Comparison of ENCODE assay signal across 8 cellular contexts in genomic region chr17:60391419-60392041, GRCh38. TPM values are rescaled to one million over a fixed set of nuclear protein-coding genes. Genes with fewer than 3 reads are reported as not detected.
DNase-seq lines count a peak whose midpoint lies in the region; ATAC-seq and TF ChIP-seq lines count a peak whose summit lies in the region.

No MANE protein-coding gene starts in this region.

- POLR2A ChIA-PET in activated CD4-positive, alpha-beta memory T cell treated with anti-CD3 and anti-CD28 coated beads for 36 hours (lab: Charles Lee) = interaction anchor here (0.6 to 2.1 kb wide), 9 partner anchors 17 to 1000 kb away, joined by 3 to 13 read pairs (median 4); partner anchors contain the start of genes PPM1D and RNFT1

- TF ChIP-seq CTCF in BE2C (IDR thresholded peaks at IDR 0.05; ENCODE audit: low read depth, low read length) (no peak), heart right ventricle (IDR thresholded peaks at IDR 0.05) (no peak)

- peaks cover 46% of the 10 kb centered on the region for H3K4me1 Mint-ChIP-seq in activated CD4-positive, alpha-beta memory T cell treated with anti-CD3 and anti-CD28 coated beads for 36 hours (ENCODE audit: low read depth)

- no peaks in the 10 kb centered on the region for H3K36me3 Mint-ChIP-seq in activated CD4-positive, alpha-beta memory T cell treated with anti-CD3 and anti-CD28 coated beads for 36 hours

- H3K4me3 Mint-ChIP-seq in activated CD4-positive, alpha-beta memory T cell treated with anti-CD3 and anti-CD28 coated beads for 36 hours = peak overlapping the region; percentile 93

- WGBS in heart right ventricle, 2 donors = 0 to 1% methylated on average over 34 to 39 of the region's 39 CpGs

- H3K4me3 ChIP-seq in BE2C (ENCODE audit: low read depth, low read length) (peak overlapping the region; percentile 93), heart right ventricle (peak overlapping the region; percentile 73 to 95 (median 86)), rectal smooth muscle tissue (ENCODE audit: low read length) (peak overlapping the region; percentile 85)

- H3K9me3 ChIP-seq in BE2C = no peaks in the 10 kb centered on the region
- H3K9me3 ChIP-seq in heart right ventricle = no peaks in the 10 kb centered on the region

- CTCF ChIA-PET in activated CD4-positive, alpha-beta memory T cell treated with anti-CD3 and anti-CD28 coated beads for 36 hours (lab: Charles Lee) = interaction anchor here (0.5 to 1.2 kb wide), 2 partner anchors 36 to 71 kb away, joined by 3 to 4 read pairs; no protein-coding TSS in a partner anchor

- H3K36me3 ChIP-seq in BE2C (no peaks in the 10 kb centered on the region), heart right ventricle (no peaks in the 10 kb centered on the region), rectal smooth muscle tissue (ENCODE audit: control insufficient read depth, insufficient read depth, low read length) (no peaks in the 10 kb centered on the region)

- H3K27me3 ChIP-seq in BE2C (no peaks in the 10 kb centered on the region), heart right ventricle (no peaks in the 10 kb centered on the region), rectal smooth muscle tissue (ENCODE audit: control insufficient read depth, insufficient read depth, low read length) (no peaks in the 10 kb centered on the region)

- DNase-seq in BE2C (peak; percentile 81), GM19240 (ENCODE audit: insufficient read length, low spot score) (peak; percentile 19), heart right ventricle (no peak)
- no peak for DNase-seq in activated CD4-positive, alpha-beta memory T cell treated with anti-CD3 and anti-CD28 coated beads for 36 hours
- no peak for DNase-seq in activated CD4-positive, alpha-beta T cell treated with anti-CD3 and anti-CD28 coated beads for 48 hours

- peak; percentile 29 for ATAC-seq in HG03280 (IDR thresholded peaks at IDR 0.05; ENCODE audit: unreplicated experiment)
- peak; percentile 45 to 84 (median 65) for ATAC-seq in heart right ventricle
- no peak for ATAC-seq in HG03565 (IDR thresholded peaks at IDR 0.05; ENCODE audit: unreplicated experiment)

- H3K27ac ChIP-seq in heart right ventricle (peak overlapping the region; percentile 73 to 98 (median 93)), rectal smooth muscle tissue (ENCODE audit: low read depth, low read length) (peak overlapping the region; percentile 94)

- H3K9ac ChIP-seq in rectal smooth muscle tissue (ENCODE audit: low read length) = peak overlapping the region; percentile 43

- H3K27ac Mint-ChIP-seq in activated CD4-positive, alpha-beta memory T cell treated with anti-CD3 and anti-CD28 coated beads for 36 hours = peak overlapping the region; percentile 97

- no peaks in the 10 kb centered on the region for H3K9me3 Mint-ChIP-seq in activated CD4-positive, alpha-beta memory T cell treated with anti-CD3 and anti-CD28 coated beads for 36 hours

- intact Hi-C loops in activated CD4-positive, alpha-beta memory T cell treated with anti-CD3 and anti-CD28 coated beads for 36 hours (cut with micrococcal nuclease) = loop anchor here (1.0 to 5.0 kb wide), 4 partner anchors 36 to 774 kb away; partner anchors contain the start of genes BCAS3 and CLTC
- intact Hi-C loops in heart right ventricle (cut with DNase I) = no loop called here

- H3K4me1 ChIP-seq in BE2C = peaks cover 3% of the 10 kb centered on the region
- H3K4me1 ChIP-seq in heart right ventricle = peaks cover 0 to 85% (median 34%) of the 10 kb centered on the region in 9 donors
- H3K4me1 ChIP-seq in rectal smooth muscle tissue (ENCODE audit: control insufficient read depth, insufficient read depth, low read length) = peaks cover 4% of the 10 kb centered on the region

- H3K27me3 Mint-ChIP-seq in activated CD4-positive, alpha-beta memory T cell treated with anti-CD3 and anti-CD28 coated beads for 36 hours = no peaks in the 10 kb centered on the region

RNA-seq across cellular contexts. Expression of gene USP32, which starts 0.4 kb away (rescaled TPM):
- polyA plus RNA-seq in BE2C (2012; ENCODE audit: insufficient read depth, insufficient read length, low read depth) = 22.5 TPM
- total RNA-seq in activated CD4-positive, alpha-beta memory T cell treated with anti-CD3 and anti-CD28 coated beads for 36 hours = 10 to 100 TPM; 34.4 to 35.8 TPM
- total RNA-seq in heart right ventricle = 10 to 100 TPM; 23.3 to 38.6 (median 30.2) TPM
- 10 to 100 TPM; 13.3 to 13.7 TPM for polyA plus RNA-seq in heart right ventricle

RNA-seq across cellular contexts. Expression of gene CHCT1, which starts 30.8 kb away (rescaled TPM):
- not detected for polyA plus RNA-seq in BE2C (2012; ENCODE audit: insufficient read depth, insufficient read length, low read depth)
- not detected for total RNA-seq in activated CD4-positive, alpha-beta memory T cell treated with anti-CD3 and anti-CD28 coated beads for 36 hours
- total RNA-seq in heart right ventricle = under 1 TPM in 1 of 10 donors, not detected in 9; 0.44 TPM
- polyA plus RNA-seq in heart right ventricle = not detected

Comparison
In these comparisons a context has a peak if more than half of its experiments do, and no peak if none do; other contexts are left out.
1. DNase-seq: peak in BE2C (single experiment) and GM19240 (single experiment); none in activated CD4-positive, alpha-beta memory T cell treated with anti-CD3 and anti-CD28 coated beads for 36 hours (single experiment), heart right ventricle (0 of 2) and activated CD4-positive, alpha-beta T cell treated with anti-CD3 and anti-CD28 coated beads for 48 hours (single experiment).
2. Peak in every context shown above with its lines, with median percentiles within 50 percentile points of each other: H3K4me3 ChIP-seq.